ENCODE assay signal across 10 cellular contexts in the genomic region with DNA sequence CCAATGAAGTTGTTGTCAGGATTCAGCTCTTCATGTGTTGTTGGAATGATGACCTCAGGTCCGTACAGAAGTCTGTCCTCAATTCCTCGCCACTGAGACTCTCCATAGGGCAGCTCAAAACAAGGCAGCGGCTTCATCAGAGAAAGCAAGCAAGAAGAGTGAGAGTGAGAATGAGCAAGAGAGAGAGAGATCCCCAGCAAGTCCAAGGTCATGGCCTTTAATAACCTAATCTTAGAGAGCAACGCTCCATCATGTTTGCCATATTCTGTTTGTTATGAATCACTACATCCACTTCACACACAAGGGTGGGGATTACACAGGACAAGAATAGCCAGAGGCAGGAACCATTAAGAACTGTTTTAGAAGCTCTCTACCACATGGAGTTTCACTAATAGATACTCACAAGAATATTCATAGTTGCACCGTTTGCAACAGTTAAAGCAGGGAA. TPM values are rescaled to one million over a fixed set of nuclear protein-coding genes. Genes with fewer than 3 reads are reported as not detected.
A peak's percentile ranks its signal among the peaks of the same experiment; 100 is the strongest.
DNase-seq lines count a peak whose midpoint lies in the region; ATAC-seq and TF ChIP-seq lines count a peak whose summit lies in the region.
"Had no signal": no experiment of that assay in that cellular context is flagged by ENCODE, and none has a peak within 500 bp of the region (broad histone marks: within the 10 kb centered on the region; RNA-seq: fewer than 3 reads in every experiment).

No MANE protein-coding gene starts in this region.

- WGBS in mammary epithelial cell (ENCODE audit: low coverage, missing lambda C conversion rate): 74% methylated on average over 5 of the region's 5 CpGs

- peak; percentile 84 for DNase-seq in mammary epithelial cell
- DNase-seq in hippocampal formation (lab: John Stamatoyannopoulos, UW): no peak
- no peak for DNase-seq in activated CD4-positive, alpha-beta T cell treated with anti-CD3 and anti-CD28 coated beads, Interleukin-2, amount 50 U/mL, for 4 hours
- no peak for DNase-seq in SHP77 (lab: John Stamatoyannopoulos, UW)
- no peak for DNase-seq in NCI-H526 treated with DMSO at 0.1 percent for 48 hours (lab: John Stamatoyannopoulos, UW)
- DNase-seq: activated CD8-positive, alpha-beta T cell treated with anti-CD3 and anti-CD28 coated beads, Interleukin-2, amount 10 ng/mL, durations not matched to agents 7 days and 5 days had no signal

- peak overlapping the region; percentile 0 for H3K4me2 ChIP-seq in mammary epithelial cell (ENCODE audit: insufficient read depth, low read depth, low read length)

- BruUV-seq in mammary epithelial cell (replicated peaks; lab: Mats Ljungman, UMichigan): no TSS peak

- H3K4me3 ChIP-seq in mammary epithelial cell (replicated peaks in 1 of 3; ENCODE audit: insufficient read depth in 1 of 3, low read depth in 2 of 3, low read length in 3 of 3): no peak overlapping the region

- CTCF ChIA-PET in mammary epithelial cell (lab: Charles Lee; ENCODE audit: low non-redundant PET): no interaction called here

- no peaks in the 10 kb centered on the region for H3K79me2 ChIP-seq in mammary epithelial cell (ENCODE audit: insufficient read depth, low read length)

- no peak overlapping the region for H2AFZ ChIP-seq in mammary epithelial cell (ENCODE audit: low read depth, low read length)

- dilution Hi-C loops in mammary epithelial cell (cut with HindIII; ENCODE audit: low sequenced_read_pairs): no loop called here

- peak; percentile 53 for TF ChIP-seq POLR2A in GM18505 (IDR thresholded peaks at IDR 0.05; ENCODE audit: borderline replicate concordance, extremely low read depth, insufficient read depth, insufficient read length)

- no peaks in the 10 kb centered on the region for H3K36me3 ChIP-seq in mammary epithelial cell (ENCODE audit: insufficient read depth, low read length)

- TF ChIP-seq CTCF in mammary epithelial cell (conservative IDR thresholded peaks at IDR 0.05 in 1 of 2, IDR thresholded peaks at IDR 0.05 in 1 of 2; ENCODE audit: extremely low read depth in 1 of 2, insufficient read depth in 1 of 2, low read depth in 1 of 2, low read length in 2 of 2): no peak

- H3K27me3 ChIP-seq in mammary epithelial cell (ENCODE audit: insufficient read depth, low read length): no peaks in the 10 kb centered on the region

- no peaks in the 10 kb centered on the region for H3K9me3 ChIP-seq in mammary epithelial cell (replicated peaks; ENCODE audit: insufficient read depth, low read length)

- H3K9ac ChIP-seq in mammary epithelial cell (ENCODE audit: insufficient read depth, low read length): no peak overlapping the region

- no peaks in the 10 kb centered on the region for H4K20me1 ChIP-seq in mammary epithelial cell (ENCODE audit: insufficient read depth, low read length)

- peak overlapping the region; percentile 38 for H3K27ac ChIP-seq in mammary epithelial cell (ENCODE audit: insufficient read depth, low read depth, low read length)
- H3K27ac ChIP-seq: C4-2B had no signal

- peaks cover 29% of the 10 kb centered on the region for H3K4me1 ChIP-seq in mammary epithelial cell (ENCODE audit: insufficient read depth, low read length)

- in situ Hi-C loops in mammary epithelial cell (cut with MboI; ENCODE audit: low sequenced_read_pairs in 2 of 2): no loop called here

- ATAC-seq in GM18505 (IDR thresholded peaks at IDR 0.05; ENCODE audit: unreplicated experiment) (peak; percentile 90), GM21423 (IDR thresholded peaks at IDR 0.05; ENCODE audit: unreplicated experiment) (peak; percentile 70), HG03108 (IDR thresholded peaks at IDR 0.05; ENCODE audit: unreplicated experiment) (peak; percentile 70)
- ATAC-seq: activated CD8-positive, alpha-beta T cell treated with anti-CD3 and anti-CD28 coated beads, Interleukin-2, amount 10 ng/mL, durations not matched to agents 7 days and 5 days had no signal

- intact Hi-C loops in mammary epithelial cell (cut with micrococcal nuclease): no loop called here

RNA-seq across cellular contexts. Expression of gene MMP7, which starts 23.3 kb away (rescaled TPM):
- total RNA-seq in mammary epithelial cell: 10 to 100 TPM in 1 of 2 donors, not detected in 1; 13.8 TPM
- 3.6 TPM for polyA plus RNA-seq in mammary epithelial cell
- not detected for polyA minus RNA-seq in mammary epithelial cell
- total RNA-seq: activated CD8-positive, alpha-beta T cell treated with anti-CD3 and anti-CD28 coated beads, Interleukin-2, amount 10 ng/mL, durations not matched to agents 7 days and 5 days had no signal
